ENCODE assay signal across 1 cellular context in genomic region chr1:234932106-234932505, GRCh38.
TF ChIP-seq lines count a peak whose summit lies in the region.

No MANE protein-coding gene starts in this region.

TF ChIP-seq in IMR-90, 13 proteins besides CTCF, POLR2A, EP300 and RAD21 (continued from another document):
- TF ChIP-seq MXI1 (IDR thresholded peaks at IDR 0.05; ENCODE audit: borderline replicate concordance, low read depth, low read length): no peak
- no peak for TF ChIP-seq SMC3 (IDR thresholded peaks at IDR 0.05; ENCODE audit: low read depth, low read length)
- TF ChIP-seq ELK1 (IDR thresholded peaks at IDR 0.05; ENCODE audit: borderline replicate concordance, low read depth, low read length): no peak
- TF ChIP-seq MAFK (IDR thresholded peaks at IDR 0.05; ENCODE audit: low read depth, low read length): no peak
- TF ChIP-seq MAZ (IDR thresholded peaks at IDR 0.05; ENCODE audit: borderline replicate concordance, low read depth, low read length): no peak
- TF ChIP-seq RCOR1 (IDR thresholded peaks at IDR 0.05; ENCODE audit: insufficient replicate concordance, low read length): no peak
- no peak for TF ChIP-seq CHD1 (IDR thresholded peaks at IDR 0.05; ENCODE audit: low read depth, low read length)
- no peak for TF ChIP-seq BHLHE40 (IDR thresholded peaks at IDR 0.05; ENCODE audit: low read depth, low read length)
